ENCODE assay signal across 27 cellular contexts in genomic region chr7:20238268-20238753, GRCh38. TPM values are rescaled to one million over a fixed set of nuclear protein-coding genes. Genes with fewer than 3 reads are reported as not detected.
DNase-seq lines count a peak whose midpoint lies in the region; ATAC-seq, FAIRE-seq and TF ChIP-seq lines count a peak whose summit lies in the region.
"Had no signal": no experiment of that assay in that cellular context is flagged by ENCODE, and none has a peak within 500 bp of the region (broad histone marks: within the 10 kb centered on the region; RNA-seq: fewer than 3 reads in every experiment).

No MANE protein-coding gene starts in this region.

- no peak for DNase-seq in natural killer cell treated with Interleukin-12 subunit alpha and Interleukin-12 subunit beta and Interleukin-15 and Interleukin-18, amount 100 ng/mL, for 72 hours (ENCODE audit: low spot score)
- DNase-seq in natural killer cell (no peak), OCI-LY7 (ENCODE audit: low spot score) (no peak), keratinocyte (ENCODE audit: low read depth, low spot score) (no peak), stomach (no peak), NCI-H1694 (lab: John Stamatoyannopoulos, UW) (no peak), substantia nigra (lab: John Stamatoyannopoulos, UW) (no peak)
- no peak for DNase-seq in stimulated activated CD4-positive, alpha-beta T cell treated with anti-CD3 and anti-CD28 coated beads, Interleukin-15, amount 100 ng/mL, for 24 hours
- DNase-seq: activated naive CD4-positive, alpha-beta T cell treated with Interleukin-2 at 50 U/mL for 16 hours; amniotic stem cell; DMS79 treated with DMSO at 0.1 percent for 48 hours; left ventricle myocardium inferior; NCI-H1694 treated with DMSO at 0.1 percent for 48 hours; NCI-H2171; NCI-H510A treated with DMSO at 0.1 percent for 48 hours; NK-92 treated with Interleukin-12 subunit alpha and Interleukin-12 subunit beta, amount 100 ng/mL, for 24 hours; SJCRH30; stimulated activated CD8-positive, alpha-beta memory T cell treated with anti-CD3 and anti-CD28 coated beads, Interleukin-4, amount 100 ng/mL, for 48 hours had no signal

- H3K27ac Mint-ChIP-seq in natural killer cell treated with Interleukin-12 subunit alpha and Interleukin-12 subunit beta and Interleukin-15 and Interleukin-18, amount 100 ng/mL, for 72 hours, result peak overlapping the region; percentile 66 to 77
- H3K27ac Mint-ChIP-seq in natural killer cell, result no peak overlapping the region
- H3K27ac Mint-ChIP-seq: activated CD4-positive, alpha-beta T cell treated with anti-CD3 and anti-CD28 coated beads for 36 hours; T-helper 1 cell treated with Interleukin-12 subunit alpha and Interleukin-12 subunit beta and Interleukin-4 antibody, amounts not matched to agents 30 μg/mL and 1 μg/mL, for 36 hours had no signal

- BruUV-seq in OCI-LY7 (replicated peaks; lab: Mats Ljungman, UMichigan), result no TSS peak

- H3K4me1 ChIP-seq in OCI-LY7 (ENCODE audit: insufficient read depth, low read length, poor library complexity, severe bottlenecking) (no peaks in the 10 kb centered on the region), keratinocyte (ENCODE audit: control insufficient read depth, extremely low read depth, insufficient read depth, low read length) (peaks cover 54% of the 10 kb centered on the region), stomach (no peaks in the 10 kb centered on the region)
- H3K4me1 ChIP-seq: breast epithelium, gastroesophageal sphincter, left ventricle myocardium inferior, prostate gland had no signal

- H4K20me1 ChIP-seq in OCI-LY7 (ENCODE audit: insufficient read depth, low read length), result no peaks in the 10 kb centered on the region
- no peaks in the 10 kb centered on the region for H4K20me1 ChIP-seq in keratinocyte (ENCODE audit: control insufficient read depth, extremely low read depth, insufficient read depth, low read length)

- H3K4me2 ChIP-seq in OCI-LY7 (ENCODE audit: low read length) (peak overlapping the region; percentile 24; the same call in 1 of the 2 replicates), keratinocyte (ENCODE audit: control insufficient read depth, extremely low read depth, insufficient read depth, low read depth, low read length) (peak overlapping the region; percentile 50)

- H3K4me3 Mint-ChIP-seq in natural killer cell treated with Interleukin-12 subunit alpha and Interleukin-12 subunit beta and Interleukin-15 and Interleukin-18, amount 100 ng/mL, for 72 hours, result peak overlapping the region; percentile 19
- no peak overlapping the region for H3K4me3 Mint-ChIP-seq in natural killer cell
- H3K4me3 Mint-ChIP-seq: activated CD4-positive, alpha-beta T cell treated with anti-CD3 and anti-CD28 coated beads for 36 hours; T-helper 1 cell treated with Interleukin-12 subunit alpha and Interleukin-12 subunit beta and Interleukin-4 antibody, amounts not matched to agents 30 μg/mL and 1 μg/mL, for 36 hours had no signal

- CTCF ChIA-PET in OCI-LY7 (lab: Charles Lee; ENCODE audit: unreplicated experiment), result no interaction called here

- intact Hi-C loops in natural killer cell (cut with micrococcal nuclease) (no loop called here), OCI-LY7 (cut with micrococcal nuclease; ENCODE audit: unreplicated experiment) (no loop called here), stomach (cut with DNase I; ENCODE audit: low total_unique reads) (no loop called here)

- dilution Hi-C loops in keratinocyte (cut with MboI; ENCODE audit: extremely low pct_ligation_motif_present, low sequenced_read_pairs), result no loop called here

- peaks cover 4% of the 10 kb centered on the region for H3K9me3 Mint-ChIP-seq in natural killer cell treated with Interleukin-12 subunit alpha and Interleukin-12 subunit beta and Interleukin-15 and Interleukin-18, amount 100 ng/mL, for 72 hours
- peaks cover 2 to 3% of the 10 kb centered on the region in 2 donors for H3K9me3 Mint-ChIP-seq in natural killer cell
- H3K9me3 Mint-ChIP-seq: T-helper 1 cell treated with Interleukin-12 subunit alpha and Interleukin-12 subunit beta and Interleukin-4 antibody, amounts not matched to agents 30 μg/mL and 1 μg/mL, for 36 hours had no signal

- H3K36me3 ChIP-seq in OCI-LY7 (ENCODE audit: insufficient read depth, low read length), result no peaks in the 10 kb centered on the region
- H3K36me3 ChIP-seq in keratinocyte (ENCODE audit: control insufficient read depth in 2 of 2, extremely low read depth in 1 of 2, insufficient read depth in 2 of 2, low read length in 2 of 2), result no peaks in the 10 kb centered on the region
- H3K36me3 ChIP-seq in stomach, result no peaks in the 10 kb centered on the region
- H3K36me3 ChIP-seq: breast epithelium, gastroesophageal sphincter, left ventricle myocardium inferior, prostate gland, SJCRH30, suprapubic skin had no signal

- H3K4me3 ChIP-seq in OCI-LY7 (ENCODE audit: low read depth, low read length, poor library complexity, severe bottlenecking) (no peak overlapping the region), keratinocyte (ENCODE audit: control insufficient read depth in 2 of 3, extremely low read depth in 1 of 3, insufficient read depth in 2 of 3, low read depth in 1 of 3, low read length in 3 of 3) (no peak overlapping the region), stomach (no peak overlapping the region)
- H3K4me3 ChIP-seq: breast epithelium, coronary artery, gastroesophageal sphincter, left ventricle myocardium inferior, prostate gland, SJCRH30, suprapubic skin had no signal

- 80 to 92% (median 90%) methylated on average over 7 of the region's 7 CpGs for WGBS in stomach, 5 donors

- H3K9me2 ChIP-seq in OCI-LY7 (ENCODE audit: insufficient read depth, low read length), result no peaks in the 10 kb centered on the region

- H3K27me3 ChIP-seq in keratinocyte (ENCODE audit: control insufficient read depth, extremely low read depth, insufficient read depth, low read length) (no peaks in the 10 kb centered on the region), stomach (no peaks in the 10 kb centered on the region)
- H3K27me3 ChIP-seq: breast epithelium, gastroesophageal sphincter, SJCRH30, suprapubic skin had no signal

- H3K4me1 Mint-ChIP-seq in natural killer cell treated with Interleukin-12 subunit alpha and Interleukin-12 subunit beta and Interleukin-15 and Interleukin-18, amount 100 ng/mL, for 72 hours (ENCODE audit: low read depth in 2 of 2), result peaks cover 12 to 28% of the 10 kb centered on the region in 2 donors
- no peaks in the 10 kb centered on the region for H3K4me1 Mint-ChIP-seq in natural killer cell

- FAIRE-seq in keratinocyte (lab: Jason Lieb, UNC), result peak; percentile 95
- FAIRE-seq: urothelium cell line had no signal

- H3K27me3 Mint-ChIP-seq in natural killer cell treated with Interleukin-12 subunit alpha and Interleukin-12 subunit beta and Interleukin-15 and Interleukin-18, amount 100 ng/mL, for 72 hours, result no peaks in the 10 kb centered on the region
- H3K27me3 Mint-ChIP-seq in natural killer cell (ENCODE audit: low read depth in 2 of 2), result no peaks in the 10 kb centered on the region

- H2AFZ ChIP-seq in OCI-LY7 (ENCODE audit: low read length) (no peak overlapping the region), keratinocyte (ENCODE audit: control insufficient read depth, low read length) (peak overlapping the region; percentile 53)

- H3K9ac ChIP-seq in keratinocyte (ENCODE audit: control insufficient read depth, extremely low read depth, insufficient read depth, low read length), result no peak overlapping the region

- peaks cover 4% of the 10 kb centered on the region for H3K36me3 Mint-ChIP-seq in natural killer cell treated with Interleukin-12 subunit alpha and Interleukin-12 subunit beta and Interleukin-15 and Interleukin-18, amount 100 ng/mL, for 72 hours
- no peaks in the 10 kb centered on the region for H3K36me3 Mint-ChIP-seq in natural killer cell

- no peak for TF ChIP-seq POLR2A in stomach (IDR thresholded peaks at IDR 0.05)

- H3K79me2 ChIP-seq in OCI-LY7 (ENCODE audit: insufficient read depth, low read depth, low read length) (no peaks in the 10 kb centered on the region), keratinocyte (ENCODE audit: control insufficient read depth, insufficient read depth, low read length) (no peaks in the 10 kb centered on the region)

- TF ChIP-seq CTCF in natural killer cell (IDR thresholded peaks at IDR 0.05) (no peak), OCI-LY7 (conservative IDR thresholded peaks at IDR 0.05; ENCODE audit: low read length) (no peak), keratinocyte (optimal IDR thresholded peaks at IDR 0.05 in 1 of 3, IDR thresholded peaks at IDR 0.05 in 1 of 3, conservative IDR thresholded peaks at IDR 0.05 in 1 of 3; ENCODE audit: extremely low read depth in 1 of 3, insufficient read depth in 2 of 3, low read length in 3 of 3) (no peak), stomach (IDR thresholded peaks at IDR 0.05) (no peak)

- POLR2A ChIA-PET in OCI-LY7 (lab: Charles Lee), result interaction anchor here (0.6 to 1.0 kb wide), 2 partner anchors 12 to 19 kb away, joined by 3 to 4 read pairs; no protein-coding TSS in a partner anchor

- no peak for ATAC-seq in natural killer cell treated with Interleukin-12 subunit alpha and Interleukin-12 subunit beta and Interleukin-15 and Interleukin-18, amount 100 ng/mL, for 72 hours
- no peak for ATAC-seq in natural killer cell
- ATAC-seq: gastroesophageal sphincter had no signal

- H3K27ac ChIP-seq in OCI-LY7 (ENCODE audit: low read depth, low read length, poor library complexity, severe bottlenecking) (no peak overlapping the region), keratinocyte (ENCODE audit: control insufficient read depth, insufficient read depth, low read length) (peak overlapping the region; percentile 46), stomach (peak overlapping the region in 3 of 5 donors; percentile 2 to 22 (median 5)), substantia nigra (ENCODE audit: low read depth, low read length, poor library complexity, severe bottlenecking) (no peak overlapping the region)
- H3K27ac ChIP-seq: coronary artery, gastroesophageal sphincter, left ventricle myocardium inferior, prostate gland, SJCRH30, suprapubic skin had no signal

- no peak for TF ChIP-seq EP300 in stomach (IDR thresholded peaks at IDR 0.05)

- H3K9me1 ChIP-seq in keratinocyte (ENCODE audit: control insufficient read depth, extremely low read depth, insufficient read depth, low read length), result no peaks in the 10 kb centered on the region

- H3K9me3 ChIP-seq in OCI-LY7 (ENCODE audit: low read length), result no peaks in the 10 kb centered on the region
- no peaks in the 10 kb centered on the region for H3K9me3 ChIP-seq in keratinocyte (ENCODE audit: control insufficient read depth, low read depth, low read length)
- H3K9me3 ChIP-seq in stomach, result no peaks in the 10 kb centered on the region
- H3K9me3 ChIP-seq: breast epithelium, gastroesophageal sphincter, left ventricle myocardium inferior, prostate gland, SJCRH30, suprapubic skin had no signal

RNA-seq across cellular contexts. Expression of gene MACC1, which starts 21.1 kb away (rescaled TPM):
- total RNA-seq in natural killer cell treated with Interleukin-12 subunit alpha and Interleukin-12 subunit beta and Interleukin-15 and Interleukin-18, amount 100 ng/mL, for 72 hours, result 1 to 10 TPM; 2.6 to 5.5 TPM
- under 1 TPM; 0.09 to 0.45 (median 0.26) TPM for total RNA-seq in natural killer cell
- 5.0 and 6.5 TPM in 2 replicates for total RNA-seq in OCI-LY7 (2014; rRNA removed; shearing (Covaris generic))
- 9.1 and 11.1 TPM in 2 replicates for total RNA-seq in OCI-LY7 (2022)
- polyA plus RNA-seq in keratinocyte, result 9.6 to 16.4 TPM (median 11.3 TPM) in 3 replicates
- 11.0 TPM for polyA plus RNA-seq in keratinocyte (2011; ENCODE audit: low read depth)
- 5.1 and 12.4 TPM in 2 replicates for polyA plus RNA-seq in keratinocyte (2011; cell fraction: cytosol; rRNA removed)
- 13.1 and 17.2 TPM in 2 replicates for polyA plus RNA-seq in keratinocyte (2011; cell fraction: nucleus; rRNA removed)
- polyA plus RNA-seq in keratinocyte (2012; ENCODE audit: low replicate concordance), result 11.0 and 14.0 TPM in 2 replicates
- 11.1 to 54.0 TPM (median 28.9 TPM) in 3 replicates for polyA minus RNA-seq in keratinocyte
- polyA minus RNA-seq in keratinocyte (2011; cell fraction: cytosol; rRNA and poly(A)+ RNA removed), result 20.0 TPM
- 40.9 and 87.0 TPM in 2 replicates for polyA minus RNA-seq in keratinocyte (2011; cell fraction: nucleus; rRNA and poly(A)+ RNA removed)
- total RNA-seq in stomach, result 10 to 100 TPM in 2 of 5 donors, 1 to 10 TPM in 2, not detected in 1; 2.0 to 41.7 (median 14.5) TPM
- polyA plus RNA-seq in stomach, result 1 to 10 TPM in 2 of 3 donors, under 1 TPM in 1; 0.76 to 2.2 (median 1.4) TPM
- total RNA-seq: A172 had no signal

Comparison
In these comparisons a context has a peak if more than half of its experiments do, and no peak if none do; other contexts are left out.
1. H3K27ac Mint-ChIP-seq: peak in natural killer cell treated with Interleukin-12 subunit alpha and Interleukin-12 subunit beta and Interleukin-15 and Interleukin-18, amount 100 ng/mL, for 72 hours (2 of 2); none in natural killer cell (0 of 2).
2. H3K27ac ChIP-seq: peak in keratinocyte (single experiment) and stomach (3 of 5); none in OCI-LY7 (single experiment) and substantia nigra (single experiment).